Comparison of ENCODE assay signal across 15 cellular contexts in genomic region chr1:21775542-21775899, GRCh38. TPM values are rescaled to one million over a fixed set of nuclear protein-coding genes. Genes with fewer than 3 reads are reported as not detected.
DNase-seq lines count a peak whose midpoint lies in the region; ATAC-seq and TF ChIP-seq lines count a peak whose summit lies in the region.
"Had no signal": no experiment of that assay in that cellular context is flagged by ENCODE, and none has a peak within 500 bp of the region (broad histone marks: within the 10 kb centered on the region; RNA-seq: fewer than 3 reads in every experiment).

No MANE protein-coding gene starts in this region.

- peaks cover 6% of the 10 kb centered on the region for H3K9me3 ChIP-seq in A673 (ENCODE audit: low read depth, low read length, poor library complexity, severe bottlenecking)
- H3K9me3 ChIP-seq: SK-N-SH had no signal

- H3K4me3 Mint-ChIP-seq in activated naive CD8-positive, alpha-beta T cell treated with anti-CD3 and anti-CD28 coated beads, Interleukin-2, amount 50 U/mL, for 24 hours: no peak overlapping the region
- no peak overlapping the region for H3K4me3 Mint-ChIP-seq in mesothelial cell of epicardium
- H3K4me3 Mint-ChIP-seq: HFFc6 had no signal

- H3K27ac ChIP-seq in A673 (ENCODE audit: low read depth, low read length, poor library complexity, severe bottlenecking): peak overlapping the region; percentile 21

- no TSS peak for BruUV-seq in A673 (replicated peaks; lab: Mats Ljungman, UMichigan)

- no peak overlapping the region for H3K4me3 ChIP-seq in A673 (ENCODE audit: low read depth, low read length, poor library complexity, severe bottlenecking)

- H3K27me3 Mint-ChIP-seq in activated naive CD8-positive, alpha-beta T cell treated with anti-CD3 and anti-CD28 coated beads, Interleukin-2, amount 50 U/mL, for 24 hours: no peaks in the 10 kb centered on the region
- H3K27me3 Mint-ChIP-seq in mesothelial cell of epicardium (ENCODE audit: low read depth): no peaks in the 10 kb centered on the region

- no peak for ATAC-seq in activated naive CD8-positive, alpha-beta T cell treated with anti-CD3 and anti-CD28 coated beads, Interleukin-2, amount 50 U/mL, for 24 hours
- no peak for ATAC-seq in GM21367 (IDR thresholded peaks at IDR 0.05; ENCODE audit: unreplicated experiment)

- in situ Hi-C loops in KBM-7 (cut with MboI; ENCODE audit: low pct_unique_long_range_greater_than_20kb, low sequenced_read_pairs): no loop called here

- H3K4me1 Mint-ChIP-seq in activated naive CD8-positive, alpha-beta T cell treated with anti-CD3 and anti-CD28 coated beads, Interleukin-2, amount 50 U/mL, for 24 hours: peaks cover 68% of the 10 kb centered on the region
- H3K4me1 Mint-ChIP-seq in mesothelial cell of epicardium: peaks cover 10% of the 10 kb centered on the region

- DNase-seq in A673 (ENCODE audit: low spot score) (no peak), COLO829 (ENCODE audit: low spot score) (peak; percentile 62), mesothelial cell of epicardium (ENCODE audit: low spot score in 2 of 2, unreplicated experiment in 2 of 2) (no peak), DMS153 treated with DMSO at 0.1 percent for 48 hours (lab: John Stamatoyannopoulos, UW; ENCODE audit: unreplicated experiment) (no peak), DMS79 (lab: John Stamatoyannopoulos, UW) (no peak), KBM-7 (no peak)
- no peak for DNase-seq in activated naive CD8-positive, alpha-beta T cell treated with anti-CD3 and anti-CD28 coated beads, Interleukin-2, amount 50 U/mL, for 24 hours
- DNase-seq: HFFc6, Karpas-422, NCI-H1694 treated with DMSO at 0.1 percent for 48 hours, SK-N-SH, small intestine had no signal

- POLR2A ChIA-PET in A673 (lab: Charles Lee; ENCODE audit: low non-redundant PET): no interaction called here

- H3K36me3 Mint-ChIP-seq in activated naive CD8-positive, alpha-beta T cell treated with anti-CD3 and anti-CD28 coated beads, Interleukin-2, amount 50 U/mL, for 24 hours (ENCODE audit: low read depth): peaks cover 9% of the 10 kb centered on the region
- peaks cover 12% of the 10 kb centered on the region for H3K36me3 Mint-ChIP-seq in mesothelial cell of epicardium

- peak overlapping the region; percentile 70 for H3K27ac Mint-ChIP-seq in activated naive CD8-positive, alpha-beta T cell treated with anti-CD3 and anti-CD28 coated beads, Interleukin-2, amount 50 U/mL, for 24 hours
- H3K27ac Mint-ChIP-seq in mesothelial cell of epicardium: peak overlapping the region; percentile 59

- no peak for TF ChIP-seq CTCF in A673 (conservative IDR thresholded peaks at IDR 0.05; ENCODE audit: low read depth, low read length)
- TF ChIP-seq CTCF in mesothelial cell of epicardium (IDR thresholded peaks at IDR 0.05; ENCODE audit: unreplicated experiment): no peak

- CTCF ChIA-PET in A673 (lab: Charles Lee): no interaction called here

- H3K9me3 Mint-ChIP-seq in activated naive CD8-positive, alpha-beta T cell treated with anti-CD3 and anti-CD28 coated beads, Interleukin-2, amount 50 U/mL, for 24 hours: no peaks in the 10 kb centered on the region
- H3K9me3 Mint-ChIP-seq in mesothelial cell of epicardium: peaks cover 3% of the 10 kb centered on the region
- H3K9me3 Mint-ChIP-seq: HFFc6 had no signal

- H3K4me1 ChIP-seq in A673 (ENCODE audit: insufficient read depth, low read length, poor library complexity, severe bottlenecking): no peaks in the 10 kb centered on the region

- no peaks in the 10 kb centered on the region for H3K36me3 ChIP-seq in A673 (ENCODE audit: insufficient read depth, low read length, poor library complexity, severe bottlenecking)

- H3K27me3 ChIP-seq in A673 (replicated peaks; ENCODE audit: insufficient read depth, low read depth, low read length, poor library complexity): no peaks in the 10 kb centered on the region

- intact Hi-C loops in A673 (cut with micrococcal nuclease; ENCODE audit: unreplicated experiment): no loop called here

RNA-seq across cellular contexts. Expression of gene USP48, which starts 7.4 kb away (rescaled TPM):
- total RNA-seq in A673 (2021) (74.1 and 74.6 TPM in 2 replicates), mesothelial cell of epicardium (79.8 to 88.7 TPM (median 86.5 TPM) in 3 replicates)

RNA-seq across cellular contexts. Expression of gene LDLRAD2, which starts 36.5 kb away (rescaled TPM):
- total RNA-seq in A673 (2021): not detected in 2 replicates
- total RNA-seq in mesothelial cell of epicardium: 0.75 to 1.1 TPM (median 1.0 TPM) in 3 replicates
- total RNA-seq: fibroblast of villous mesenchyme, NCI-H460 had no signal
